In the genomic region with DNA sequence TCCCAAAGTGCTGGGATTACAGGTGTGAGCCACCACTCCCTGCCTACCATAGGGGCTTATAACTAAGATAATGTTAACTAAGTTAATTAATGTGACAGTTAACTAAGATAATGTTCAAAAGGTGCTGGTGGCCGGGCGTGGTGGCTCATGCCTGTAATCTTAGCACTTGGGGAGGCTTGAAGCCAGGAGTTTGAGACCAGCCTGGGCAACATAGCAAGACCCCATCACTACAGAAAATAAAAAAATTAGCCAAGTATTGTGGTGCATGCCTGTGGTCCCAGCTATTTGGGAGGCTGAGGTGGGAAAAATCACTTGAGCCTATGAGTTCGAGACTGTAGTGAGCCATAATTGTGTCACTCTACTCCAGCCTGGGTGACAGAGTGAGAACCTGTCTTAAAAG, we compare ENCODE assay signal across 35 cellular contexts.
"Had no signal": no experiment of that assay in that cellular context is flagged by ENCODE, and none has a peak within 500 bp of the region (broad histone marks: within the 10 kb centered on the region; RNA-seq: fewer than 3 reads in every experiment).

No MANE protein-coding gene starts in this region.

- H3K27me3 Mint-ChIP-seq: activated B cell treated with CpG ODN at 0.5 μM for 24 hours; activated CD4-positive, alpha-beta memory T cell treated with anti-CD3 and anti-CD28 coated beads for 36 hours; activated CD4-positive, alpha-beta T cell treated with anti-CD3 and anti-CD28 coated beads, Interleukin-2, amount 10 ng/mL, durations not matched to agents 24 days and 14 days; activated CD8-positive, alpha-beta T cell treated with anti-CD3 and anti-CD28 coated beads for 36 hours; activated naive CD4-positive, alpha-beta T cell treated with anti-CD3 and anti-CD28 coated beads, Interleukin-2, amount 50 U/mL, for 24 hours; activated naive CD8-positive, alpha-beta T cell; activated naive CD8-positive, alpha-beta T cell treated with anti-CD3 and anti-CD28 coated beads, Interleukin-2, amount 50 U/mL, for 24 hours; brain; central memory CD8-positive, alpha-beta T cell had no signal

- H3K9me3 Mint-ChIP-seq: activated B cell treated with CpG ODN at 0.5 μM for 24 hours; activated CD4-positive, alpha-beta memory T cell treated with anti-CD3 and anti-CD28 coated beads for 36 hours; activated CD4-positive, alpha-beta T cell treated with anti-CD3 and anti-CD28 coated beads, Interleukin-2, amount 10 ng/mL, durations not matched to agents 24 days and 14 days; activated CD8-positive, alpha-beta T cell treated with anti-CD3 and anti-CD28 coated beads for 36 hours; activated naive CD4-positive, alpha-beta T cell treated with anti-CD3 and anti-CD28 coated beads, Interleukin-2, amount 10 ng/mL, durations not matched to agents 7 days and 5 days; activated naive CD4-positive, alpha-beta T cell treated with anti-CD3 and anti-CD28 coated beads, Interleukin-2, amount 50 U/mL, for 24 hours; activated naive CD8-positive, alpha-beta T cell treated with anti-CD3 and anti-CD28 coated beads, Interleukin-2, amount 10 ng/mL, durations not matched to agents 7 days and 5 days; activated naive CD8-positive, alpha-beta T cell treated with anti-CD3 and anti-CD28 coated beads, Interleukin-2, amount 50 U/mL, for 24 hours; activated T-helper 2 cell treated with anti-CD3 and anti-CD28 coated beads, Interferon-gamma antibody, Interleukin-2, Interleukin-4, amounts not matched to agents 10 μg/mL and 5 μg/mL and 100 μg/mL, durations not matched to agents 14 hours and 24 hours and 36 hours; brain; central memory CD8-positive, alpha-beta T cell; T-helper 1 cell treated with Interleukin-12 subunit alpha and Interleukin-12 subunit beta and Interleukin-4 antibody, amounts not matched to agents 30 μg/mL and 1 μg/mL, for 36 hours; T-helper 2 cell treated with Interferon-gamma antibody and Interleukin-4, amounts not matched to agents 5 μg/mL and 100 μg/mL, for 36 hours had no signal

- H3K36me3 Mint-ChIP-seq: activated CD4-positive, alpha-beta memory T cell treated with anti-CD3 and anti-CD28 coated beads for 36 hours; activated naive CD4-positive, alpha-beta T cell treated with anti-CD3 and anti-CD28 coated beads, Interleukin-2, amount 10 ng/mL, durations not matched to agents 7 days and 5 days; activated naive CD4-positive, alpha-beta T cell treated with anti-CD3 and anti-CD28 coated beads, Interleukin-2, amount 50 U/mL, for 24 hours; activated naive CD8-positive, alpha-beta T cell; activated naive CD8-positive, alpha-beta T cell treated with anti-CD3 and anti-CD28 coated beads, Interleukin-2, amount 10 ng/mL, durations not matched to agents 7 days and 5 days had no signal

- H3K36me3 ChIP-seq: ascending aorta had no signal

- H3K27me3 ChIP-seq: ascending aorta, cardiac muscle cell had no signal

- H3K4me1 Mint-ChIP-seq: activated B cell treated with CpG ODN at 0.5 μM for 24 hours had no signal

- H3K9me3 ChIP-seq: ascending aorta had no signal

- H3K4me3 Mint-ChIP-seq: activated B cell treated with CpG ODN at 0.5 μM for 24 hours; activated CD4-positive, alpha-beta memory T cell treated with anti-CD3 and anti-CD28 coated beads for 36 hours; activated CD4-positive, alpha-beta T cell treated with anti-CD3 and anti-CD28 coated beads, Interleukin-2, amount 10 ng/mL, durations not matched to agents 24 days and 14 days; activated CD8-positive, alpha-beta T cell treated with anti-CD3 and anti-CD28 coated beads for 36 hours; activated naive CD4-positive, alpha-beta T cell treated with anti-CD3 and anti-CD28 coated beads, Interleukin-2, amount 10 ng/mL, durations not matched to agents 7 days and 5 days; activated naive CD4-positive, alpha-beta T cell treated with anti-CD3 and anti-CD28 coated beads, Interleukin-2, amount 50 U/mL, for 24 hours; activated naive CD8-positive, alpha-beta T cell; activated naive CD8-positive, alpha-beta T cell treated with anti-CD3 and anti-CD28 coated beads, Interleukin-2, amount 10 ng/mL, durations not matched to agents 7 days and 5 days; activated naive CD8-positive, alpha-beta T cell treated with anti-CD3 and anti-CD28 coated beads, Interleukin-2, amount 50 U/mL, for 24 hours; brain; central memory CD8-positive, alpha-beta T cell; T-helper 1 cell treated with Interleukin-12 subunit alpha and Interleukin-12 subunit beta and Interleukin-4 antibody, amounts not matched to agents 30 μg/mL and 1 μg/mL, for 36 hours; T-helper 2 cell treated with Interferon-gamma antibody and Interleukin-4, amounts not matched to agents 5 μg/mL and 100 μg/mL, for 36 hours had no signal

- H3K27ac Mint-ChIP-seq: activated B cell treated with CpG ODN at 0.5 μM for 24 hours; activated CD4-positive, alpha-beta memory T cell treated with anti-CD3 and anti-CD28 coated beads for 36 hours; activated CD4-positive, alpha-beta T cell treated with anti-CD3 and anti-CD28 coated beads, Interleukin-2, amount 10 ng/mL, durations not matched to agents 24 days and 14 days; activated CD8-positive, alpha-beta T cell treated with anti-CD3 and anti-CD28 coated beads for 36 hours; activated naive CD4-positive, alpha-beta T cell treated with anti-CD3 and anti-CD28 coated beads, Interleukin-2, amount 10 ng/mL, durations not matched to agents 7 days and 5 days; activated naive CD4-positive, alpha-beta T cell treated with anti-CD3 and anti-CD28 coated beads, Interleukin-2, amount 50 U/mL, for 24 hours; activated naive CD8-positive, alpha-beta T cell; activated naive CD8-positive, alpha-beta T cell treated with anti-CD3 and anti-CD28 coated beads, Interleukin-2, amount 10 ng/mL, durations not matched to agents 7 days and 5 days; activated naive CD8-positive, alpha-beta T cell treated with anti-CD3 and anti-CD28 coated beads, Interleukin-2, amount 50 U/mL, for 24 hours; activated T-helper 2 cell treated with anti-CD3 and anti-CD28 coated beads, Interferon-gamma antibody, Interleukin-2, Interleukin-4, amounts not matched to agents 10 μg/mL and 5 μg/mL and 100 μg/mL, durations not matched to agents 14 hours and 24 hours and 36 hours; brain; T-helper 1 cell treated with Interleukin-12 subunit alpha and Interleukin-12 subunit beta and Interleukin-4 antibody, amounts not matched to agents 30 μg/mL and 1 μg/mL, for 36 hours; T-helper 2 cell treated with Interferon-gamma antibody and Interleukin-4, amounts not matched to agents 5 μg/mL and 100 μg/mL, for 36 hours had no signal

- DNase-seq: activated B cell treated with CpG ODN at 0.5 μM for 24 hours; activated CD4-positive, alpha-beta memory T cell treated with anti-CD3 and anti-CD28 coated beads for 36 hours; activated CD4-positive, alpha-beta T cell treated with anti-CD3 and anti-CD28 coated beads for 4 hours; activated CD4-positive, alpha-beta T cell treated with anti-CD3 and anti-CD28 coated beads, Interleukin-2, amount 10 ng/mL, durations not matched to agents 24 days and 14 days; activated CD4-positive, alpha-beta T cell treated with anti-CD3 and anti-CD28 coated beads, Interleukin-2, amount 50 U/mL, for 1 hour; activated CD4-positive, alpha-beta T cell treated with anti-CD3 and anti-CD28 coated beads, Interleukin-2, amount 50 U/mL, for 4 hours; activated CD4-positive, CD25-positive, alpha-beta regulatory T cell treated with anti-CD3 and anti-CD28 coated beads, Interleukin-2, amount 50 U/mL, for 72 hours; activated CD8-positive, alpha-beta memory T cell treated with anti-CD3 and anti-CD28 coated beads, Interleukin-2, amount 50 U/mL, for 4 hours; activated CD8-positive, alpha-beta T cell treated with anti-CD3 and anti-CD28 coated beads for 36 hours; activated effector memory CD4-positive, alpha-beta T cell treated with Interleukin-2 at 50 U/mL for 16 hours; activated gamma-delta T cell; activated naive CD4-positive, alpha-beta T cell treated with anti-CD3 and anti-CD28 coated beads, Interleukin-2, amount 10 ng/mL, durations not matched to agents 7 days and 5 days; activated naive CD4-positive, alpha-beta T cell treated with Interleukin-2 at 50 U/mL for 16 hours; activated naive CD8-positive, alpha-beta T cell treated with anti-CD3 and anti-CD28 coated beads, Interleukin-2, amount 10 ng/mL, durations not matched to agents 7 days and 5 days; activated naive CD8-positive, alpha-beta T cell treated with anti-CD3 and anti-CD28 coated beads, Interleukin-2, amount 50 U/mL, for 24 hours; activated T-cell treated with anti-CD3 and anti-CD28 coated beads for 4 hours; activated T-cell treated with anti-CD3 and anti-CD28 coated beads, Interleukin-2, amount 50 U/mL, for 1 hour; activated T-cell treated with anti-CD3 and anti-CD28 coated beads, Interleukin-2, amount 50 U/mL, for 48 hours; amygdala; anterior cingulate cortex; caudate nucleus; cerebellar nuclear complex; T-helper 1 cell; T-helper 2 cell; T-helper 9 cell had no signal

- ATAC-seq: activated CD8-positive, alpha-beta T cell treated with anti-CD3 and anti-CD28 coated beads for 36 hours; activated naive CD8-positive, alpha-beta T cell treated with anti-CD3 and anti-CD28 coated beads, Interleukin-2, amount 50 U/mL, for 24 hours had no signal

- H3K4me3 ChIP-seq: ascending aorta, cardiac muscle cell had no signal

- H3K27ac ChIP-seq: ascending aorta, cardiac muscle cell, VCaP had no signal
